ENCODE assay signal across 19 cellular contexts in genomic region chr1:232404227-232404626, GRCh38.
DNase-seq lines count a peak whose midpoint lies in the region; ATAC-seq and TF ChIP-seq lines count a peak whose summit lies in the region.
"Had no signal": no experiment of that assay in that cellular context is flagged by ENCODE, and none has a peak within 500 bp of the region (broad histone marks: within the 10 kb centered on the region; RNA-seq: fewer than 3 reads in every experiment).

No MANE protein-coding gene starts in this region.

- WGBS in body of pancreas, 2 donors = 90 to 94% methylated on average over 3 of the region's 3 CpGs

- H3K36me3 Mint-ChIP-seq in activated T-cell treated with anti-CD3 and anti-CD28 coated beads, Interleukin-2, amount 50 U/mL, for 72 hours (ENCODE audit: insufficient read depth in 2 of 2) = peaks cover 0 to 2% of the 10 kb centered on the region in 2 donors
- H3K36me3 Mint-ChIP-seq in endothelial cell (ENCODE audit: low read depth, unreplicated experiment) = peaks cover 53% of the 10 kb centered on the region
- peaks cover 17% of the 10 kb centered on the region for H3K36me3 Mint-ChIP-seq in stimulated activated effector memory CD8-positive, alpha-beta T cell treated with anti-CD3 and anti-CD28 coated beads, Interleukin-12 subunit alpha, Interleukin-12 subunit beta, amount 100 ng/mL, for 72 hours
- H3K36me3 Mint-ChIP-seq: CD4-positive, CD25-positive, alpha-beta regulatory T cell had no signal

- no peak overlapping the region for H3K27ac Mint-ChIP-seq in activated T-cell treated with anti-CD3 and anti-CD28 coated beads, Interleukin-2, amount 50 U/mL, for 72 hours
- peak overlapping the region; percentile 61 for H3K27ac Mint-ChIP-seq in endothelial cell (ENCODE audit: unreplicated experiment)
- no peak overlapping the region for H3K27ac Mint-ChIP-seq in stimulated activated effector memory CD8-positive, alpha-beta T cell treated with anti-CD3 and anti-CD28 coated beads, Interleukin-12 subunit alpha, Interleukin-12 subunit beta, amount 100 ng/mL, for 72 hours
- H3K27ac Mint-ChIP-seq: CD4-positive, CD25-positive, alpha-beta regulatory T cell had no signal

- no peaks in the 10 kb centered on the region for H3K4me1 Mint-ChIP-seq in activated T-cell treated with anti-CD3 and anti-CD28 coated beads, Interleukin-2, amount 50 U/mL, for 72 hours (ENCODE audit: low read depth)
- H3K4me1 Mint-ChIP-seq in endothelial cell (ENCODE audit: unreplicated experiment) = peaks cover 12% of the 10 kb centered on the region
- no peaks in the 10 kb centered on the region for H3K4me1 Mint-ChIP-seq in stimulated activated effector memory CD8-positive, alpha-beta T cell treated with anti-CD3 and anti-CD28 coated beads, Interleukin-12 subunit alpha, Interleukin-12 subunit beta, amount 100 ng/mL, for 72 hours
- H3K4me1 Mint-ChIP-seq: CD4-positive, CD25-positive, alpha-beta regulatory T cell; CD8-positive, alpha-beta memory T cell had no signal

- intact Hi-C loops in body of pancreas (cut with DNase I) = no loop called here

- H3K9me3 ChIP-seq in body of pancreas = no peaks in the 10 kb centered on the region
- H3K9me3 ChIP-seq: BE2C, HAP-1 had no signal

- H3K4me3 ChIP-seq in body of pancreas = no peak overlapping the region
- H3K4me3 ChIP-seq: GM12878, GM23248, HAP-1 had no signal

- H3K27me3 ChIP-seq in body of pancreas = no peaks in the 10 kb centered on the region
- H3K27me3 ChIP-seq: BE2C had no signal

- TF ChIP-seq CTCF in endothelial cell (IDR thresholded peaks at IDR 0.05; ENCODE audit: unreplicated experiment) (no peak), body of pancreas (IDR thresholded peaks at IDR 0.05) (no peak)

- no peaks in the 10 kb centered on the region for H3K4me1 ChIP-seq in body of pancreas
- H3K4me1 ChIP-seq: BE2C, HAP-1 had no signal

- DNase-seq in activated T-cell treated with anti-CD3 and anti-CD28 coated beads, Interleukin-2, amount 50 U/mL, for 72 hours = no peak
- no peak for DNase-seq in activated T-cell treated with anti-CD3 and anti-CD28 coated beads for 4 hours
- no peak for DNase-seq in endothelial cell (ENCODE audit: low spot score)
- DNase-seq in stimulated activated effector memory CD8-positive, alpha-beta T cell treated with anti-CD3 and anti-CD28 coated beads, Interleukin-12 subunit alpha, Interleukin-12 subunit beta, amount 100 ng/mL, for 72 hours (ENCODE audit: low spot score in 2 of 2) = no peak
- DNase-seq in medulla oblongata (ENCODE audit: extremely low spot score) = no peak
- no peak for DNase-seq in body of pancreas
- DNase-seq: ACHN; BE2C; C1 segment of cervical spinal cord; CD4-positive, CD25-positive, alpha-beta regulatory T cell; CD8-positive, alpha-beta memory T cell; COR-L47; DMS 273 treated with DMSO at 0.1 percent for 48 hours; DMS53; DND-41; EL; GM23248 had no signal

- H3K4me3 Mint-ChIP-seq in activated T-cell treated with anti-CD3 and anti-CD28 coated beads, Interleukin-2, amount 50 U/mL, for 72 hours = no peak overlapping the region
- peak overlapping the region; percentile 56 for H3K4me3 Mint-ChIP-seq in endothelial cell (ENCODE audit: unreplicated experiment)
- no peak overlapping the region for H3K4me3 Mint-ChIP-seq in stimulated activated effector memory CD8-positive, alpha-beta T cell treated with anti-CD3 and anti-CD28 coated beads, Interleukin-12 subunit alpha, Interleukin-12 subunit beta, amount 100 ng/mL, for 72 hours
- H3K4me3 Mint-ChIP-seq: CD4-positive, CD25-positive, alpha-beta regulatory T cell; CD8-positive, alpha-beta memory T cell had no signal

- H3K27ac ChIP-seq in body of pancreas = no peak overlapping the region
- H3K27ac ChIP-seq: GM23248 had no signal

- no peaks in the 10 kb centered on the region for H3K9me3 Mint-ChIP-seq in activated T-cell treated with anti-CD3 and anti-CD28 coated beads, Interleukin-2, amount 50 U/mL, for 72 hours
- no peaks in the 10 kb centered on the region for H3K9me3 Mint-ChIP-seq in endothelial cell (ENCODE audit: unreplicated experiment)
- H3K9me3 Mint-ChIP-seq in stimulated activated effector memory CD8-positive, alpha-beta T cell treated with anti-CD3 and anti-CD28 coated beads, Interleukin-12 subunit alpha, Interleukin-12 subunit beta, amount 100 ng/mL, for 72 hours = no peaks in the 10 kb centered on the region

- H3K36me3 ChIP-seq in body of pancreas (replicated peaks in 1 of 2; ENCODE audit: insufficient read depth in 1 of 2, low read depth in 2 of 2) = no peaks in the 10 kb centered on the region
- H3K36me3 ChIP-seq: BE2C had no signal

- ATAC-seq in activated T-cell treated with anti-CD3 and anti-CD28 coated beads, Interleukin-2, amount 50 U/mL, for 72 hours (replicated peaks in 1 of 2) = peak; percentile 70 to 83
- ATAC-seq in stimulated activated effector memory CD8-positive, alpha-beta T cell treated with anti-CD3 and anti-CD28 coated beads, Interleukin-12 subunit alpha, Interleukin-12 subunit beta, amount 100 ng/mL, for 72 hours = peak; percentile 32
- no peak for ATAC-seq in body of pancreas
- ATAC-seq: GM12878 had no signal

- no peak for TF ChIP-seq POLR2A in body of pancreas (IDR thresholded peaks at IDR 0.05)

- H3K27me3 Mint-ChIP-seq in activated T-cell treated with anti-CD3 and anti-CD28 coated beads, Interleukin-2, amount 50 U/mL, for 72 hours (ENCODE audit: low read depth) = peaks cover 7% of the 10 kb centered on the region
- peaks cover 20% of the 10 kb centered on the region for H3K27me3 Mint-ChIP-seq in endothelial cell (ENCODE audit: unreplicated experiment)
